Comparison of ENCODE assay signal across 2 cellular contexts in genomic region chr6:10751757-10752156, GRCh38. TPM values are rescaled to one million over a fixed set of nuclear protein-coding genes. Genes with fewer than 3 reads are reported as not detected.
"Had no signal": no experiment of that assay in that cellular context is flagged by ENCODE, and none has a peak within 500 bp of the region (broad histone marks: within the 10 kb centered on the region; RNA-seq: fewer than 3 reads in every experiment).

No MANE protein-coding gene starts in this region.

RNA-seq across cellular contexts. Expression of gene C6orf52, which starts 57.3 kb away (rescaled TPM):
- total RNA-seq: Peyer's patch, SJCRH30 had no signal
